Comparison of ENCODE assay signal across 8 cellular contexts in the genomic region with DNA sequence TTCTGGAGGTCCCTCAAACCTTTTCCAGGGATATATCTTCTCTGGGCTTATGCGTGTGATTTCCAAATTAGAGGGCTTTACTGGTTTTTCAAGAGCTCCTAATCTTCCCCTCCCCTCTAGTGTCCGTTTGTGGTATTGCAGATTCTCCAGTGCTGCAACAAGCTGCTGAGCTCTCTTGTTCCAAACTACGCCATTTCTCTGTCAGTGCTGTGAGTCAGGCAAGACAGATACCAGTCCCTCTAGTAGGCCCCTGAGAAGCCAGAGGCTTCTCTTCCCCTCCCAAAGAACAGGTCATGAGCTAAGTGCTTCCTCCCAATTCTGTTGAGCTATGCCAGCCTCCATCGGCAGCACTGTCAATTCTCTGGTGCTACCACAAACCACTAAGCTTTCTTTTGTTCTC.
DNase-seq lines count a peak whose midpoint lies in the region; ATAC-seq and TF ChIP-seq lines count a peak whose summit lies in the region.

No MANE protein-coding gene starts in this region.

- no peaks in the 10 kb centered on the region for H3K9me3 Mint-ChIP-seq in activated CD4-positive, alpha-beta T cell treated with anti-CD3 and anti-CD28 coated beads, Interleukin-2, amount 10 ng/mL, durations not matched to agents 24 days and 14 days
- no peaks in the 10 kb centered on the region for H3K9me3 Mint-ChIP-seq in endothelial cell (ENCODE audit: unreplicated experiment)
- H3K9me3 Mint-ChIP-seq in nephron = peaks cover 41% of the 10 kb centered on the region

- H3K27ac Mint-ChIP-seq in activated CD4-positive, alpha-beta T cell treated with anti-CD3 and anti-CD28 coated beads, Interleukin-2, amount 10 ng/mL, durations not matched to agents 24 days and 14 days = peak overlapping the region; percentile 42
- H3K27ac Mint-ChIP-seq in endothelial cell (ENCODE audit: unreplicated experiment) (no peak overlapping the region), nephron (no peak overlapping the region)

- TF ChIP-seq CTCF in 22Rv1 (IDR thresholded peaks at IDR 0.05) (peak; percentile 86), GM12864 (IDR thresholded peaks at IDR 0.05; ENCODE audit: low read depth, low read length, missing control alignments) (peak; percentile 96), endothelial cell (IDR thresholded peaks at IDR 0.05; ENCODE audit: unreplicated experiment) (peak; percentile 94), nephron (IDR thresholded peaks at IDR 0.05; ENCODE audit: unreplicated experiment in 3 of 3) (peak; percentile 37 to 58 (median 52))

- no peak overlapping the region for H3K4me3 Mint-ChIP-seq in activated CD4-positive, alpha-beta T cell treated with anti-CD3 and anti-CD28 coated beads, Interleukin-2, amount 10 ng/mL, durations not matched to agents 24 days and 14 days
- H3K4me3 Mint-ChIP-seq in endothelial cell (ENCODE audit: unreplicated experiment) (no peak overlapping the region), nephron (no peak overlapping the region)

- no peak overlapping the region for H3K4me3 ChIP-seq in GM12864 (ENCODE audit: low read depth, low read length)

- peaks cover 32% of the 10 kb centered on the region for H3K4me1 Mint-ChIP-seq in activated CD4-positive, alpha-beta T cell treated with anti-CD3 and anti-CD28 coated beads, Interleukin-2, amount 10 ng/mL, durations not matched to agents 24 days and 14 days
- peaks cover 12% of the 10 kb centered on the region for H3K4me1 Mint-ChIP-seq in endothelial cell (ENCODE audit: unreplicated experiment)
- H3K4me1 Mint-ChIP-seq in nephron = peaks cover 15% of the 10 kb centered on the region

- DNase-seq in GM12864 (ENCODE audit: low read depth) (peak; percentile 44), NCI-H226 (peak; percentile 63), endothelial cell (ENCODE audit: low spot score) (peak; percentile 82), ureter (ENCODE audit: low spot score) (peak; percentile 70)
- peak; percentile 89 for DNase-seq in activated CD4-positive, alpha-beta T cell treated with anti-CD3 and anti-CD28 coated beads, Interleukin-2, amount 10 ng/mL, durations not matched to agents 24 days and 14 days

- H3K27me3 Mint-ChIP-seq in activated CD4-positive, alpha-beta T cell treated with anti-CD3 and anti-CD28 coated beads, Interleukin-2, amount 10 ng/mL, durations not matched to agents 24 days and 14 days = no peaks in the 10 kb centered on the region
- H3K27me3 Mint-ChIP-seq in endothelial cell (ENCODE audit: unreplicated experiment) (no peaks in the 10 kb centered on the region), nephron (ENCODE audit: low read depth) (no peaks in the 10 kb centered on the region)

- H3K27ac ChIP-seq in 22Rv1 = no peak overlapping the region

- peaks cover 20% of the 10 kb centered on the region for H3K36me3 Mint-ChIP-seq in activated CD4-positive, alpha-beta T cell treated with anti-CD3 and anti-CD28 coated beads, Interleukin-2, amount 10 ng/mL, durations not matched to agents 24 days and 14 days (ENCODE audit: low read depth)
- no peaks in the 10 kb centered on the region for H3K36me3 Mint-ChIP-seq in endothelial cell (ENCODE audit: low read depth, unreplicated experiment)
- peaks cover 65% of the 10 kb centered on the region for H3K36me3 Mint-ChIP-seq in nephron (ENCODE audit: low read depth)

- intact Hi-C loops in activated CD4-positive, alpha-beta T cell treated with anti-CD3 and anti-CD28 coated beads, Interleukin-2, amount 10 ng/mL, durations not matched to agents 24 days and 14 days (cut with micrococcal nuclease) = no loop called here

- no peak for ATAC-seq in GM19351 (IDR thresholded peaks at IDR 0.05; ENCODE audit: unreplicated experiment)
